Comparison of ENCODE assay signal across 19 cellular contexts in the genomic region with DNA sequence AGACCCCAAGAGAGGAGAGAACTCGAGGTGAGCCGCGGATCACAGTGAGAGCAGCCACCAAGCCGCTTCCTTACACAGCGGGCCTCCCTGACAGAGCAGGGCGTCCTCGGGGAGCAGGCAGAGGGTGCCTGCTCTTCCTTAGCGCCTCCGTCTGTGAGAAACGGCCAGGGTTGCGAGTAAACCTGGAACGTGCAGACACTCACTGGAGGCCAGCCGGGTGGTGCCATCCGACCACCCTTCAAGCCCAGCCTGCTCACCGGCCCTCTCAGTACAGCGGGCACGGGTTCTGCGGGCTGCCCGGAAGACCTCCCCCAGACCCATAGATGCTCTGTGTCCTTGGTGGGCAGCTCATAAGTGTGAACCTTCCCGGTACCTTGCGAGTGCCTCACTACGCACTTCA. TPM values are rescaled to one million over a fixed set of nuclear protein-coding genes. Genes with fewer than 3 reads are reported as not detected.
DNase-seq lines count a peak whose midpoint lies in the region; ATAC-seq and TF ChIP-seq lines count a peak whose summit lies in the region.
"Had no signal": no experiment of that assay in that cellular context is flagged by ENCODE, and none has a peak within 500 bp of the region (broad histone marks: within the 10 kb centered on the region; RNA-seq: fewer than 3 reads in every experiment).

No MANE protein-coding gene starts in this region.

- H3K4me3 Mint-ChIP-seq in CD8-positive, alpha-beta T cell: no peak overlapping the region
- H3K4me3 Mint-ChIP-seq in T-helper 17 cell: no peak overlapping the region
- peak overlapping the region; percentile 57 for H3K4me3 Mint-ChIP-seq in glutamatergic neuron (ENCODE audit: unreplicated experiment)
- H3K4me3 Mint-ChIP-seq: stimulated activated memory B cell treated with anti-CD40 and anti-IgM and Interleukin-4, amounts not matched to agents 10 μg/mL and 1 μg/mL and 100 μg/mL, for 72 hours had no signal

- H3K4ac ChIP-seq in trophoblast cell (ENCODE audit: low read depth, low read length): peak overlapping the region; percentile 5

- no peak overlapping the region for H4K91ac ChIP-seq in trophoblast cell (ENCODE audit: low read depth, low read length)

- H4K8ac ChIP-seq in trophoblast cell (ENCODE audit: low read depth, low read length): no peak overlapping the region

- H2BK120ac ChIP-seq in trophoblast cell (ENCODE audit: insufficient read depth, low read length, poor library complexity): no peak overlapping the region

- H3K9me3 Mint-ChIP-seq in CD8-positive, alpha-beta T cell: no peaks in the 10 kb centered on the region
- H3K9me3 Mint-ChIP-seq in glutamatergic neuron (ENCODE audit: unreplicated experiment): peaks cover 7% of the 10 kb centered on the region
- H3K9me3 Mint-ChIP-seq: stimulated activated memory B cell treated with anti-CD40 and anti-IgM and Interleukin-4, amounts not matched to agents 10 μg/mL and 1 μg/mL and 100 μg/mL, for 72 hours had no signal

- peak overlapping the region; percentile 37 for H3K27ac Mint-ChIP-seq in CD8-positive, alpha-beta T cell
- H3K27ac Mint-ChIP-seq in T-helper 17 cell (peak overlapping the region; percentile 54), glutamatergic neuron (ENCODE audit: unreplicated experiment) (peak overlapping the region; percentile 79)
- H3K27ac Mint-ChIP-seq: stimulated activated memory B cell treated with anti-CD40 and anti-IgM and Interleukin-4, amounts not matched to agents 10 μg/mL and 1 μg/mL and 100 μg/mL, for 72 hours had no signal

- no peak overlapping the region for H2AK5ac ChIP-seq in trophoblast cell (ENCODE audit: low read length)

- H3K36me3 ChIP-seq in CD8-positive, alpha-beta T cell (ENCODE audit: insufficient read depth, low read length): no peaks in the 10 kb centered on the region
- no peaks in the 10 kb centered on the region for H3K36me3 ChIP-seq in trophoblast cell (ENCODE audit: control insufficient read depth in 1 of 2, insufficient read depth in 2 of 2, low read length in 2 of 2)
- H3K36me3 ChIP-seq: pancreas, sigmoid colon had no signal

- TF ChIP-seq CTCF in CD8-positive, alpha-beta T cell (IDR thresholded peaks at IDR 0.05): no peak
- TF ChIP-seq CTCF in glutamatergic neuron (IDR thresholded peaks at IDR 0.05; ENCODE audit: partially characterized antibody, unreplicated experiment): no peak

- no peak overlapping the region for H4K12ac ChIP-seq in trophoblast cell (ENCODE audit: low read depth, low read length)

- H3K36me3 Mint-ChIP-seq in CD8-positive, alpha-beta T cell: peaks cover 6% of the 10 kb centered on the region
- H3K36me3 Mint-ChIP-seq in T-helper 17 cell (ENCODE audit: low read depth) (no peaks in the 10 kb centered on the region), glutamatergic neuron (ENCODE audit: unreplicated experiment) (no peaks in the 10 kb centered on the region)
- H3K36me3 Mint-ChIP-seq: activated naive CD8-positive, alpha-beta T cell had no signal

- CTCF ChIA-PET in CD8-positive, alpha-beta T cell (lab: Charles Lee): interaction anchor here (0.7 to 1.1 kb wide), 2 partner anchors 13 to 17 kb away, joined by 3 read pairs; no protein-coding TSS in a partner anchor
- CTCF ChIA-PET in HEK293T (lab: Yijun Ruan, JAX): no interaction called here

- no peak overlapping the region for H3K9ac ChIP-seq in trophoblast cell (ENCODE audit: low read length)
- H3K9ac ChIP-seq: SK-N-SH had no signal

- POLR2A ChIA-PET in CD8-positive, alpha-beta T cell (lab: Charles Lee): no interaction called here
- POLR2A ChIA-PET in HEK293T (lab: Yijun Ruan, JAX): no interaction called here

- H2BK12ac ChIP-seq in trophoblast cell (ENCODE audit: low read length): no peak overlapping the region

- peaks cover 20% of the 10 kb centered on the region for H3K4me1 ChIP-seq in CD8-positive, alpha-beta T cell (ENCODE audit: insufficient read depth, low read length)
- peaks cover 48 to 51% of the 10 kb centered on the region in 2 experiments for H3K4me1 ChIP-seq in trophoblast cell (ENCODE audit: control insufficient read depth in 1 of 2, insufficient read depth in 2 of 2, low read length in 2 of 2)

- no peak for DNase-seq in CD8-positive, alpha-beta T cell
- DNase-seq in T-helper 17 cell: no peak
- DNase-seq in glutamatergic neuron: no peak
- no peak for DNase-seq in trophoblast cell
- DNase-seq in HEK293T (ENCODE audit: extremely low spot score): no peak
- DNase-seq: activated CD8-positive, alpha-beta memory T cell treated with anti-CD3 and anti-CD28 coated beads for 24 hours; brain microvascular endothelial cell; foreskin fibroblast; hippocampal formation; islet precursor cell; NCI-H446 treated with DMSO at 0.1 percent for 48 hours; sigmoid colon; SK-N-SH had no signal

- H3K4me3 ChIP-seq in CD8-positive, alpha-beta T cell (ENCODE audit: low read depth, low read length): no peak overlapping the region
- H3K4me3 ChIP-seq in trophoblast cell (ENCODE audit: low read depth, low read length): no peak overlapping the region
- H3K4me3 ChIP-seq: lung, pancreas, sigmoid colon had no signal

- no peak overlapping the region for H2BK5ac ChIP-seq in trophoblast cell (ENCODE audit: low read depth, low read length, poor library complexity)

- no peak overlapping the region for H3K14ac ChIP-seq in trophoblast cell (ENCODE audit: low read length)

- H3K9me3 ChIP-seq in CD8-positive, alpha-beta T cell (ENCODE audit: low read length): no peaks in the 10 kb centered on the region
- H3K9me3 ChIP-seq in T-helper 17 cell (ENCODE audit: control insufficient read depth, low read length, poor library complexity, severe bottlenecking): no peaks in the 10 kb centered on the region
- H3K9me3 ChIP-seq in trophoblast cell (ENCODE audit: insufficient read depth, low read depth, low read length): no peaks in the 10 kb centered on the region
- H3K9me3 ChIP-seq: pancreas, sigmoid colon, SK-N-SH had no signal

- no peaks in the 10 kb centered on the region for H3K27me3 Mint-ChIP-seq in CD8-positive, alpha-beta T cell (ENCODE audit: low read depth)
- H3K27me3 Mint-ChIP-seq in T-helper 17 cell (no peaks in the 10 kb centered on the region), glutamatergic neuron (ENCODE audit: unreplicated experiment) (no peaks in the 10 kb centered on the region)
- H3K27me3 Mint-ChIP-seq: activated naive CD8-positive, alpha-beta T cell; stimulated activated memory B cell treated with anti-CD40 and anti-IgM and Interleukin-4, amounts not matched to agents 10 μg/mL and 1 μg/mL and 100 μg/mL, for 72 hours had no signal

- intact Hi-C loops in CD8-positive, alpha-beta T cell (cut with DNase I, micrococcal nuclease): no loop called here

- no peak overlapping the region for H3K4me2 ChIP-seq in trophoblast cell (ENCODE audit: low read length)
- H3K4me2 ChIP-seq: SK-N-SH had no signal

- H3K79me2 ChIP-seq in trophoblast cell (ENCODE audit: control insufficient read depth, insufficient read depth, low read length, poor library complexity): peaks cover 20% of the 10 kb centered on the region

- H3K18ac ChIP-seq in trophoblast cell (ENCODE audit: low read length): no peak overlapping the region

- no peak overlapping the region for H2AFZ ChIP-seq in trophoblast cell (ENCODE audit: insufficient read depth, low read length, poor library complexity)

- H3K79me1 ChIP-seq in trophoblast cell (ENCODE audit: low read length): peaks cover 2% of the 10 kb centered on the region

- H3K4me1 Mint-ChIP-seq in CD8-positive, alpha-beta T cell (ENCODE audit: low read depth): peaks cover 34% of the 10 kb centered on the region
- H3K4me1 Mint-ChIP-seq in T-helper 17 cell: peaks cover 23% of the 10 kb centered on the region
- H3K4me1 Mint-ChIP-seq in glutamatergic neuron (ENCODE audit: low read depth, unreplicated experiment): peaks cover 39% of the 10 kb centered on the region

- no peaks in the 10 kb centered on the region for H3K27me3 ChIP-seq in CD8-positive, alpha-beta T cell (ENCODE audit: insufficient read depth, low read length)
- H3K27me3 ChIP-seq in trophoblast cell (ENCODE audit: insufficient read depth, low read length): no peaks in the 10 kb centered on the region
- H3K27me3 ChIP-seq: brain microvascular endothelial cell, pancreas, sigmoid colon had no signal

- WGBS in trophoblast cell (ENCODE audit: extremely low coverage, insufficient coverage, insufficient read length): no CpG with 5 or more reads among the region's 22 CpGs

- ATAC-seq in CD8-positive, alpha-beta T cell: no peak
- ATAC-seq in T-helper 17 cell: no peak
- no peak for ATAC-seq in GM21576 (IDR thresholded peaks at IDR 0.05; ENCODE audit: unreplicated experiment)
- no peak for ATAC-seq in HG03571 (IDR thresholded peaks at IDR 0.05; ENCODE audit: unreplicated experiment)
- ATAC-seq: pancreas; stimulated activated memory B cell treated with anti-CD40 and anti-IgM and Interleukin-4, amounts not matched to agents 10 μg/mL and 1 μg/mL and 100 μg/mL, for 72 hours had no signal

- H3K27ac ChIP-seq in CD8-positive, alpha-beta T cell (ENCODE audit: low read depth, low read length): no peak overlapping the region
- H3K27ac ChIP-seq in trophoblast cell (ENCODE audit: low read depth, low read length): no peak overlapping the region
- H3K27ac ChIP-seq: brain microvascular endothelial cell, sigmoid colon had no signal

- H3K23ac ChIP-seq in trophoblast cell (ENCODE audit: low read length): no peak overlapping the region

TF ChIP-seq in HEK293T, 16 proteins besides CTCF, POLR2A, EP300 and RAD21:
- TF ChIP-seq ELF4 (IDR thresholded peaks at IDR 0.05) (no peak), TARDBP (IDR thresholded peaks at IDR 0.05) (no peak), FOXA1 (IDR thresholded peaks at IDR 0.05) (no peak), HDGF (IDR thresholded peaks at IDR 0.05; ENCODE audit: borderline replicate concordance) (no peak)

RNA-seq across cellular contexts. Expression of gene DOT1L, which starts 9.7 kb away (rescaled TPM):
- 10 to 100 TPM; 32.8 to 34.7 TPM for total RNA-seq in CD8-positive, alpha-beta T cell
- total RNA-seq in T-helper 17 cell (10 to 100 TPM; 32.3 to 42.1 TPM), glutamatergic neuron (ENCODE audit: unreplicated experiment) (71.4 TPM)
- polyA plus RNA-seq in trophoblast cell (2013): 18.1 and 18.3 TPM in 2 replicates

RNA-seq across cellular contexts. Expression of gene AP3D1, which starts 22.0 kb away (rescaled TPM):
- total RNA-seq in CD8-positive, alpha-beta T cell: 10 to 100 TPM; 39.4 to 42.5 TPM
- 10 to 100 TPM; 82.2 to 86.0 TPM for total RNA-seq in T-helper 17 cell
- total RNA-seq in glutamatergic neuron (ENCODE audit: unreplicated experiment): 133 TPM
- 96.9 and 101 TPM in 2 replicates for polyA plus RNA-seq in trophoblast cell (2013)
